29 cellular contexts compared by ENCODE assay signal in genomic region chr12:41466762-41467270, GRCh38.
DNase-seq lines count a peak whose midpoint lies in the region; ATAC-seq and TF ChIP-seq lines count a peak whose summit lies in the region.
"Had no signal": no experiment of that assay in that cellular context is flagged by ENCODE, and none has a peak within 500 bp of the region (broad histone marks: within the 10 kb centered on the region; RNA-seq: fewer than 3 reads in every experiment).

No MANE protein-coding gene starts in this region.

- no peaks in the 10 kb centered on the region for H3K9me3 ChIP-seq in HUES48 (ENCODE audit: control insufficient read depth, insufficient read depth, low read length)
- no peaks in the 10 kb centered on the region for H3K9me3 ChIP-seq in stomach
- no peaks in the 10 kb centered on the region for H3K9me3 ChIP-seq in adrenal gland (replicated peaks in 1 of 3)
- H3K9me3 ChIP-seq: Caco-2, heart left ventricle, spleen, upper lobe of right lung had no signal

- H3K23ac ChIP-seq in mesendoderm (ENCODE audit: low read length): no peak overlapping the region

- H3K18ac ChIP-seq in mesendoderm (ENCODE audit: low read length): no peak overlapping the region

- no peak overlapping the region for H2BK15ac ChIP-seq in mesendoderm (replicated peaks; ENCODE audit: low read depth)

- POLR2A ChIA-PET in WTC11 (lab: Charles Lee): no interaction called here

- H3K4me2 ChIP-seq in mesendoderm (ENCODE audit: low read length): no peak overlapping the region
- H3K4me2 ChIP-seq: PC-9 had no signal

- no peaks in the 10 kb centered on the region for H3K36me3 Mint-ChIP-seq in WTC11
- H3K36me3 Mint-ChIP-seq in activated naive CD4-positive, alpha-beta T cell treated with anti-CD3 and anti-CD28 coated beads, Interleukin-2, amount 10 ng/mL, durations not matched to agents 7 days and 5 days: no peaks in the 10 kb centered on the region
- H3K36me3 Mint-ChIP-seq: activated CD8-positive, alpha-beta memory T cell treated with anti-CD3 and anti-CD28 coated beads, Interleukin-2, amount 10 ng/mL, durations not matched to agents 7 days and 5 days had no signal

- H4K8ac ChIP-seq in mesendoderm (ENCODE audit: low read depth, low read length): no peak overlapping the region

- no peak for TF ChIP-seq EP300 in stomach (IDR thresholded peaks at IDR 0.05)

- H3K4me3 ChIP-seq in HUES48 (ENCODE audit: low read depth, low read length) (no peak overlapping the region), mesendoderm (ENCODE audit: low read length) (no peak overlapping the region), stomach (no peak overlapping the region), adrenal gland (no peak overlapping the region)
- H3K4me3 ChIP-seq: heart left ventricle, PC-9, spleen, upper lobe of right lung had no signal

- no peak for TF ChIP-seq POLR2A in stomach (IDR thresholded peaks at IDR 0.05)
- TF ChIP-seq POLR2A in adrenal gland (IDR thresholded peaks at IDR 0.05): no peak

- WGBS in mesendoderm (ENCODE audit: extremely low coverage, insufficient coverage, low lambda C conversion rate): no CpG with 5 or more reads among the region's 5 CpGs
- WGBS in stomach, 5 donors: 28 to 63% (median 52%) methylated on average over 5 of the region's 5 CpGs
- 87 to 89% (median 88%) methylated on average over 5 of the region's 5 CpGs for WGBS in adrenal gland, 4 donors

- no peak overlapping the region for H2BK5ac ChIP-seq in mesendoderm (ENCODE audit: low read length)

- no peak overlapping the region for H3K27ac Mint-ChIP-seq in WTC11
- H3K27ac Mint-ChIP-seq in activated naive CD4-positive, alpha-beta T cell treated with anti-CD3 and anti-CD28 coated beads, Interleukin-2, amount 10 ng/mL, durations not matched to agents 7 days and 5 days: no peak overlapping the region
- H3K27ac Mint-ChIP-seq: activated CD8-positive, alpha-beta memory T cell treated with anti-CD3 and anti-CD28 coated beads, Interleukin-2, amount 10 ng/mL, durations not matched to agents 7 days and 5 days had no signal

- no peak overlapping the region for H3K4me3 Mint-ChIP-seq in WTC11
- H3K4me3 Mint-ChIP-seq in activated naive CD4-positive, alpha-beta T cell treated with anti-CD3 and anti-CD28 coated beads, Interleukin-2, amount 10 ng/mL, durations not matched to agents 7 days and 5 days: no peak overlapping the region
- H3K4me3 Mint-ChIP-seq: activated CD8-positive, alpha-beta memory T cell treated with anti-CD3 and anti-CD28 coated beads, Interleukin-2, amount 10 ng/mL, durations not matched to agents 7 days and 5 days had no signal

- no peaks in the 10 kb centered on the region for H3K27me3 Mint-ChIP-seq in WTC11 (ENCODE audit: low read depth)
- H3K27me3 Mint-ChIP-seq in activated naive CD4-positive, alpha-beta T cell treated with anti-CD3 and anti-CD28 coated beads, Interleukin-2, amount 10 ng/mL, durations not matched to agents 7 days and 5 days: no peaks in the 10 kb centered on the region

- DNase-seq in WTC11 (ENCODE audit: low spot score) (peak; percentile 23), mesendoderm (peak; percentile 82), stomach (peak; percentile 48), adrenal gland (no peak)
- no peak for DNase-seq in activated naive CD4-positive, alpha-beta T cell treated with anti-CD3 and anti-CD28 coated beads, Interleukin-2, amount 10 ng/mL, durations not matched to agents 7 days and 5 days
- DNase-seq: activated CD4-positive, alpha-beta T cell treated with anti-CD3 and anti-CD28 coated beads, Interleukin-2, amount 50 U/mL, for 1 hour; activated CD8-positive, alpha-beta memory T cell treated with anti-CD3 and anti-CD28 coated beads, Interleukin-2, amount 10 ng/mL, durations not matched to agents 7 days and 5 days; activated naive CD4-positive, alpha-beta T cell; activated T-cell treated with anti-CD3 and anti-CD28 coated beads, Interleukin-2, amount 50 U/mL, for 48 hours; amniotic stem cell; Caco-2; DMS79 treated with DMSO at 0.1 percent for 48 hours; effector CD8-positive, alpha-beta T cell; erythroblast; GF-D8; heart left ventricle; left colon; NCI-H1694 treated with DMSO at 0.1 percent for 48 hours; NCI-H2171 treated with DMSO at 0.1 percent for 48 hours; NCI-H510A treated with DMSO at 0.1 percent for 48 hours; PC-9; retina; Right ventricle myocardium superior; spleen; T1000; upper lobe of right lung had no signal

- intact Hi-C loops in stomach (cut with DNase I; ENCODE audit: low total_unique reads): no loop called here
- intact Hi-C loops in adrenal gland (cut with DNase I): no loop called here

- ATAC-seq in WTC11 (peak; percentile 83), GM21447 (IDR thresholded peaks at IDR 0.05; ENCODE audit: unreplicated experiment) (no peak)
- ATAC-seq: activated CD8-positive, alpha-beta memory T cell treated with anti-CD3 and anti-CD28 coated beads, Interleukin-2, amount 10 ng/mL, durations not matched to agents 7 days and 5 days; heart left ventricle; left colon; upper lobe of right lung had no signal

- H2AK5ac ChIP-seq in mesendoderm (ENCODE audit: low read length): no peak overlapping the region

- H3K27ac ChIP-seq in HUES48 (ENCODE audit: low read depth, low read length) (peak overlapping the region; percentile 6), mesendoderm (ENCODE audit: low read depth, low read length) (no peak overlapping the region), stomach (no peak overlapping the region), adrenal gland (no peak overlapping the region)
- H3K27ac ChIP-seq: C4-2B, heart left ventricle, PC-9, spleen, upper lobe of right lung had no signal

- no peaks in the 10 kb centered on the region for H3K79me2 ChIP-seq in mesendoderm (ENCODE audit: control insufficient read depth, insufficient read depth, low read length)

- no peak overlapping the region for H3K9ac ChIP-seq in HUES48 (ENCODE audit: low read depth, low read length)
- H3K9ac ChIP-seq in mesendoderm (ENCODE audit: low read length): no peak overlapping the region

- no peak overlapping the region for H3K56ac ChIP-seq in mesendoderm (ENCODE audit: low read length)

- H3K27me3 ChIP-seq in HUES48 (ENCODE audit: control insufficient read depth, insufficient read depth, low read length) (no peaks in the 10 kb centered on the region), mesendoderm (ENCODE audit: insufficient read depth, low read length, poor library complexity) (no peaks in the 10 kb centered on the region), stomach (no peaks in the 10 kb centered on the region), adrenal gland (no peaks in the 10 kb centered on the region)
- H3K27me3 ChIP-seq: heart left ventricle, spleen, upper lobe of right lung had no signal

- no peak overlapping the region for H3K4ac ChIP-seq in mesendoderm (ENCODE audit: low read depth, low read length)

- no peaks in the 10 kb centered on the region for H3K9me3 Mint-ChIP-seq in WTC11
- no peaks in the 10 kb centered on the region for H3K9me3 Mint-ChIP-seq in activated naive CD4-positive, alpha-beta T cell treated with anti-CD3 and anti-CD28 coated beads, Interleukin-2, amount 10 ng/mL, durations not matched to agents 7 days and 5 days

- no peak overlapping the region for H4K5ac ChIP-seq in mesendoderm (ENCODE audit: low read length)

- H3K4me1 ChIP-seq in HUES48 (ENCODE audit: control insufficient read depth, insufficient read depth, low read length): peaks cover 33% of the 10 kb centered on the region
- no peaks in the 10 kb centered on the region for H3K4me1 ChIP-seq in mesendoderm (ENCODE audit: control insufficient read depth, low read depth, low read length)
- H3K4me1 ChIP-seq in stomach: peaks cover 0 to 16% (median 4%) of the 10 kb centered on the region in 4 donors
- no peaks in the 10 kb centered on the region for H3K4me1 ChIP-seq in adrenal gland (replicated peaks in 1 of 2)
- H3K4me1 ChIP-seq: Caco-2, heart left ventricle, spleen, upper lobe of right lung had no signal

- no peak for TF ChIP-seq CTCF in WTC11 (IDR thresholded peaks at IDR 0.05)
- TF ChIP-seq CTCF in stomach (IDR thresholded peaks at IDR 0.05): no peak
- no peak for TF ChIP-seq CTCF in adrenal gland (IDR thresholded peaks at IDR 0.05)

- no peak overlapping the region for H2BK120ac ChIP-seq in mesendoderm (ENCODE audit: low read depth, low read length)

- CTCF ChIA-PET in WTC11 (lab: Charles Lee): no interaction called here
- CTCF ChIA-PET in activated naive CD4-positive, alpha-beta T cell treated with anti-CD3 and anti-CD28 coated beads, Interleukin-2, amount 10 ng/mL, durations not matched to agents 7 days and 5 days (lab: Charles Lee): no interaction called here

- H3K36me3 ChIP-seq in HUES48 (ENCODE audit: control insufficient read depth, insufficient read depth, low read length) (no peaks in the 10 kb centered on the region), mesendoderm (ENCODE audit: control insufficient read depth, insufficient read depth, low read length) (no peaks in the 10 kb centered on the region), stomach (no peaks in the 10 kb centered on the region), adrenal gland (replicated peaks in 1 of 2) (no peaks in the 10 kb centered on the region)
- H3K36me3 ChIP-seq: heart left ventricle, spleen, upper lobe of right lung had no signal

- peaks cover 45% of the 10 kb centered on the region for H3K4me1 Mint-ChIP-seq in WTC11
- H3K4me1 Mint-ChIP-seq in activated naive CD4-positive, alpha-beta T cell treated with anti-CD3 and anti-CD28 coated beads, Interleukin-2, amount 10 ng/mL, durations not matched to agents 7 days and 5 days: no peaks in the 10 kb centered on the region
- H3K4me1 Mint-ChIP-seq: activated CD8-positive, alpha-beta memory T cell treated with anti-CD3 and anti-CD28 coated beads, Interleukin-2, amount 10 ng/mL, durations not matched to agents 7 days and 5 days had no signal

- no peaks in the 10 kb centered on the region for H3K79me1 ChIP-seq in mesendoderm (ENCODE audit: low read length)

TF ChIP-seq in WTC11, 78 proteins besides CTCF, POLR2A, EP300 and RAD21 (continues in another document):
- TF ChIP-seq HMGA2 (CRISPR knock-in tag; IDR thresholded peaks at IDR 0.05) (no peak), RORB (CRISPR knock-in tag; IDR thresholded peaks at IDR 0.05) (no peak), ZNF138 (CRISPR knock-in tag; conservative IDR thresholded peaks at IDR 0.05) (no peak)

Comparison
In these comparisons a context has a peak if more than half of its experiments do, and no peak if none do; other contexts are left out.
1. DNase-seq: peak in WTC11 (single experiment), mesendoderm (single experiment) and stomach (single experiment); none in adrenal gland (0 of 7) and activated naive CD4-positive, alpha-beta T cell treated with anti-CD3 and anti-CD28 coated beads, Interleukin-2, amount 10 ng/mL, durations not matched to agents 7 days and 5 days (single experiment).